Comparison of ENCODE assay signal across 15 cellular contexts in genomic region chr6:33144373-33144772, GRCh38. TPM values are rescaled to one million over a fixed set of nuclear protein-coding genes. Genes with fewer than 3 reads are reported as not detected.
DNase-seq lines count a peak whose midpoint lies in the region; ATAC-seq, FAIRE-seq and TF ChIP-seq lines count a peak whose summit lies in the region.
"Had no signal": no experiment of that assay in that cellular context is flagged by ENCODE, and none has a peak within 500 bp of the region (broad histone marks: within the 10 kb centered on the region; RNA-seq: fewer than 3 reads in every experiment).

No MANE protein-coding gene starts in this region.

- ATAC-seq in naive thymus-derived CD4-positive, alpha-beta T cell = peak; percentile 83
- ATAC-seq in GM19324 (IDR thresholded peaks at IDR 0.05; ENCODE audit: low FRiP score, unreplicated experiment) = no peak
- ATAC-seq: GM23338 had no signal

- H3K27me3 ChIP-seq in bronchial epithelial cell (ENCODE audit: control insufficient read depth, insufficient read depth, low read length) = peaks cover 2% of the 10 kb centered on the region
- H3K27me3 ChIP-seq in naive thymus-derived CD4-positive, alpha-beta T cell (ENCODE audit: control insufficient read depth in 2 of 2, insufficient read depth in 2 of 2, low read length in 2 of 2) = peaks cover 0 to 4% of the 10 kb centered on the region in 2 donors
- H3K27me3 ChIP-seq: testis had no signal

- TF ChIP-seq POLR2A in NB4 (IDR thresholded peaks at IDR 0.05; ENCODE audit: extremely low read depth, insufficient read length) = no peak

- peaks cover 0 to 2% (median 0%) of the 10 kb centered on the region in 5 donors for H3K36me3 Mint-ChIP-seq in naive thymus-derived CD4-positive, alpha-beta T cell
- no peaks in the 10 kb centered on the region for H3K36me3 Mint-ChIP-seq in mesothelial cell of epicardium
- H3K36me3 Mint-ChIP-seq: activated naive CD4-positive, alpha-beta T cell treated with anti-CD3 and anti-CD28 coated beads, Interleukin-2, amount 50 U/mL, for 72 hours had no signal

- H3K27ac ChIP-seq in naive thymus-derived CD4-positive, alpha-beta T cell (ENCODE audit: low read depth, low read length) = no peak overlapping the region
- H3K27ac ChIP-seq: dorsolateral prefrontal cortex, testis had no signal

- CTCF ChIA-PET in naive thymus-derived CD4-positive, alpha-beta T cell (lab: Charles Lee) = no interaction called here

- TF ChIP-seq CTCF in NB4 (IDR thresholded peaks at IDR 0.05; ENCODE audit: low read depth, low read length) (peak; percentile 7), bronchial epithelial cell (IDR thresholded peaks at IDR 0.05; ENCODE audit: insufficient read depth, low read length, severe bottlenecking) (no peak), mesothelial cell of epicardium (IDR thresholded peaks at IDR 0.05; ENCODE audit: unreplicated experiment) (no peak)

- H3K9me3 ChIP-seq in naive thymus-derived CD4-positive, alpha-beta T cell (ENCODE audit: control insufficient read depth in 2 of 3, low read length in 3 of 3) = no peaks in the 10 kb centered on the region
- H3K9me3 ChIP-seq: testis had no signal

- peaks cover 27 to 41% (median 33%) of the 10 kb centered on the region in 5 donors for H3K27me3 Mint-ChIP-seq in naive thymus-derived CD4-positive, alpha-beta T cell
- peaks cover 43% of the 10 kb centered on the region for H3K27me3 Mint-ChIP-seq in mesothelial cell of epicardium (ENCODE audit: low read depth)

- H3K36me3 ChIP-seq in bronchial epithelial cell (ENCODE audit: control insufficient read depth, insufficient read depth, low read length) = no peaks in the 10 kb centered on the region
- H3K36me3 ChIP-seq in naive thymus-derived CD4-positive, alpha-beta T cell (ENCODE audit: control insufficient read depth in 2 of 3, insufficient read depth in 3 of 3, low read length in 3 of 3) = no peaks in the 10 kb centered on the region

- intact Hi-C loops in naive thymus-derived CD4-positive, alpha-beta T cell (cut with micrococcal nuclease) = no loop called here

- H3K4me1 Mint-ChIP-seq in naive thymus-derived CD4-positive, alpha-beta T cell = peaks cover 0 to 12% (median 0%) of the 10 kb centered on the region in 7 donors
- H3K4me1 Mint-ChIP-seq in mesothelial cell of epicardium = no peaks in the 10 kb centered on the region

- no peak for FAIRE-seq in bronchial epithelial cell (lab: Jason Lieb, UNC)

- peak; percentile 23 for DNase-seq in EH (ENCODE audit: low read depth)
- peak; percentile 59 for DNase-seq in NB4 (ENCODE audit: low read depth)
- peak; percentile 50 for DNase-seq in bronchial epithelial cell (ENCODE audit: low read depth)
- no peak for DNase-seq in naive thymus-derived CD4-positive, alpha-beta T cell
- no peak for DNase-seq in mesothelial cell of epicardium (ENCODE audit: low spot score in 2 of 2, unreplicated experiment in 2 of 2)
- no peak for DNase-seq in ureter (ENCODE audit: low spot score)
- no peak for DNase-seq in NCI-H82 (lab: John Stamatoyannopoulos, UW)
- DNase-seq: activated CD4-positive, alpha-beta T cell treated with anti-CD3 and anti-CD28 coated beads for 48 hours; DMS79; stimulated activated CD4-positive, alpha-beta T cell treated with anti-CD3 and anti-CD28 coated beads, Interleukin-4, amount 100 ng/mL, for 1 hour; testis had no signal

- peaks cover 0 to 1% (median 0%) of the 10 kb centered on the region in 11 donors for H3K9me3 Mint-ChIP-seq in naive thymus-derived CD4-positive, alpha-beta T cell
- no peaks in the 10 kb centered on the region for H3K9me3 Mint-ChIP-seq in mesothelial cell of epicardium
- H3K9me3 Mint-ChIP-seq: activated naive CD4-positive, alpha-beta T cell treated with anti-CD3 and anti-CD28 coated beads, Interleukin-2, amount 50 U/mL, for 72 hours had no signal

- H3K4me3 Mint-ChIP-seq in naive thymus-derived CD4-positive, alpha-beta T cell = no peak overlapping the region
- no peak overlapping the region for H3K4me3 Mint-ChIP-seq in mesothelial cell of epicardium
- H3K4me3 Mint-ChIP-seq: GM23338 had no signal

- no peaks in the 10 kb centered on the region for H3K4me1 ChIP-seq in naive thymus-derived CD4-positive, alpha-beta T cell (ENCODE audit: control insufficient read depth in 2 of 2, insufficient read depth in 2 of 2, low read length in 2 of 2)
- H3K4me1 ChIP-seq: testis had no signal

- POLR2A ChIA-PET in naive thymus-derived CD4-positive, alpha-beta T cell (lab: Charles Lee) = no interaction called here

- H3K4me3 ChIP-seq in NB4 (ENCODE audit: low read depth, low read length) (no peak overlapping the region), bronchial epithelial cell (ENCODE audit: low read depth, low read length) (no peak overlapping the region)
- H3K4me3 ChIP-seq in naive thymus-derived CD4-positive, alpha-beta T cell (ENCODE audit: low read length) = no peak overlapping the region
- H3K4me3 ChIP-seq: dorsolateral prefrontal cortex, GM23338, testis had no signal

- H3K27ac Mint-ChIP-seq in naive thymus-derived CD4-positive, alpha-beta T cell = peak overlapping the region in 1 of 9 donors; percentile 50
- H3K27ac Mint-ChIP-seq in mesothelial cell of epicardium = no peak overlapping the region
- H3K27ac Mint-ChIP-seq: activated naive CD4-positive, alpha-beta T cell treated with anti-CD3 and anti-CD28 coated beads, Interleukin-2, amount 50 U/mL, for 72 hours; GM23338 had no signal

RNA-seq across cellular contexts. Expression of gene COL11A2, which starts 47.9 kb away (rescaled TPM):
- under 0.01 TPM in 2 replicates for total RNA-seq in bronchial epithelial cell
- total RNA-seq in naive thymus-derived CD4-positive, alpha-beta T cell = 1 to 10 TPM in 3 of 5 experiments, under 1 TPM in 2; 0.51 to 3.5 (median 2.5) TPM
- polyA plus RNA-seq in naive thymus-derived CD4-positive, alpha-beta T cell = under 1 TPM in 1 of 2 donors, not detected in 1; 0.26 TPM
- total RNA-seq in mesothelial cell of epicardium = 12.6 to 14.4 TPM (median 14.2 TPM) in 3 replicates
- 0.96 TPM for total RNA-seq in ureter

RNA-seq across cellular contexts. Expression of gene RXRB, which starts 56.1 kb away (rescaled TPM):
- total RNA-seq in bronchial epithelial cell (13.2 and 15.3 TPM in 2 replicates), mesothelial cell of epicardium (67.6 to 70.4 TPM (median 70.3 TPM) in 3 replicates), ureter (50.8 TPM)
- total RNA-seq in naive thymus-derived CD4-positive, alpha-beta T cell = 100 to 1,000 TPM in 1 of 5 experiments, 10 to 100 TPM in 4; 50.3 to 103 (median 76.2) TPM
- 1 to 10 TPM; 7.6 to 9.4 TPM for polyA plus RNA-seq in naive thymus-derived CD4-positive, alpha-beta T cell

RNA-seq across cellular contexts. Expression of gene SLC39A7, which starts 56.3 kb away (rescaled TPM):
- total RNA-seq in bronchial epithelial cell = 90.4 and 94.0 TPM in 2 replicates
- total RNA-seq in naive thymus-derived CD4-positive, alpha-beta T cell = 10 to 100 TPM; 19.1 to 51.9 (median 27.9) TPM
- polyA plus RNA-seq in naive thymus-derived CD4-positive, alpha-beta T cell = 10 to 100 TPM; 23.3 to 24.8 TPM
- total RNA-seq in mesothelial cell of epicardium = 138 to 140 TPM (median 140 TPM) in 3 replicates
- total RNA-seq in ureter = 60.7 TPM

Comparison
In these comparisons a context has a peak if more than half of its experiments do, and no peak if none do; other contexts are left out.
1. DNase-seq: peak in EH (single experiment), NB4 (single experiment) and bronchial epithelial cell (single experiment); none in naive thymus-derived CD4-positive, alpha-beta T cell (0 of 9), mesothelial cell of epicardium (0 of 2), ureter (single experiment) and NCI-H82 (single experiment).